Comparison of ENCODE assay signal across 20 cellular contexts in the genomic region with DNA sequence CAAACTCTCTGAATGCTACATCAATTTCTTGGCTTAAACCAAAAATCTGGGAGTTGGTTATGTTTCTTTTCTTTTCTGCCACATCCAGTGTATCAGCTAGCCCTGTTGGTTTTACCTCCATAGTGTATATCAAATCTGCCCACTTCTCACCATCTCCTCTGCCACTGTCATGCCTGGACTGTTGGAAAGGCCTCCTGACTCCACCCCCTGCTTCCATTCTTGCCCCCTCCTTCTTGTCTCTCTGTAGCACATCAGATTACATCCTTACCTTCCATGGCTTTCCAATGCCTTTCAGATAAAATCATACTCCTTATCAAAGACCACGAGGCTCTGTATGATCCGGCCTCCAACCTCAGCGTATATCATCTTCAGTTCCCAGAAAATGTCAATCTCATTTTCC. TPM values are rescaled to one million over a fixed set of nuclear protein-coding genes. Genes with fewer than 3 reads are reported as not detected.
DNase-seq lines count a peak whose midpoint lies in the region; ATAC-seq, FAIRE-seq and TF ChIP-seq lines count a peak whose summit lies in the region.
"Had no signal": no experiment of that assay in that cellular context is flagged by ENCODE, and none has a peak within 500 bp of the region (broad histone marks: within the 10 kb centered on the region; RNA-seq: fewer than 3 reads in every experiment).

No MANE protein-coding gene starts in this region.

- intact Hi-C loops in GM12878 (cut with micrococcal nuclease; ENCODE audit: unreplicated experiment): no loop called here

- H3K27ac ChIP-seq in GM12878 (ENCODE audit: control insufficient read depth, insufficient read depth) (no peak overlapping the region), neural progenitor cell (no peak overlapping the region), SK-N-SH (ENCODE audit: low read depth in 2 of 2, low read length in 1 of 2) (no peak overlapping the region)

- TF ChIP-seq POLR2A in H54 (IDR thresholded peaks at IDR 0.05; ENCODE audit: low read depth, low read length): no peak
- no peak for TF ChIP-seq POLR2A in GM12878 (IDR thresholded peaks at IDR 0.05; ENCODE audit: low read depth, low read length)

- no peak overlapping the region for H3K4me3 Mint-ChIP-seq in neural progenitor cell
- H3K4me3 Mint-ChIP-seq: CD4-positive, alpha-beta memory T cell had no signal

- H3F3A ChIP-seq in neural progenitor cell (ENCODE audit: low read depth) (peaks cover 25% of the 10 kb centered on the region), SK-N-SH (replicated peaks; ENCODE audit: insufficient read depth) (no peaks in the 10 kb centered on the region)

- no peak for TF ChIP-seq RAD21 in GM12878 (IDR thresholded peaks at IDR 0.05; ENCODE audit: insufficient read depth, low read depth, low read length)
- no peak for TF ChIP-seq RAD21 in SK-N-SH (IDR thresholded peaks at IDR 0.05; ENCODE audit: low read length)

- TF ChIP-seq CTCF in GM12878 (IDR thresholded peaks at IDR 0.05 in 2 of 3, conservative IDR thresholded peaks at IDR 0.05 in 1 of 3; ENCODE audit: control insufficient read depth in 2 of 3, extremely low read depth in 1 of 3, insufficient read depth in 1 of 3, low read depth in 3 of 3, low read length in 3 of 3) (no peak), neural progenitor cell (IDR thresholded peaks at IDR 0.05) (no peak), SK-N-SH (IDR thresholded peaks at IDR 0.05) (no peak)

- H3K9me3 Mint-ChIP-seq in neural progenitor cell: no peaks in the 10 kb centered on the region

- no peaks in the 10 kb centered on the region for H3K9me2 ChIP-seq in SK-N-SH

- FAIRE-seq in H54 (lab: Jason Lieb, UNC) (peak; percentile 15), GM12878 (lab: Jason Lieb, UNC) (peak; percentile 7)
- FAIRE-seq: G401.6, GM18507 had no signal

- no TSS peak for BruUV-seq in GM12878 (replicated peaks; lab: Mats Ljungman, UMichigan)

- no peak for ATAC-seq in GM12878

- H3K79me2 ChIP-seq in GM12878 (ENCODE audit: control insufficient read depth, insufficient read depth, low read length): no peaks in the 10 kb centered on the region
- peaks cover 25% of the 10 kb centered on the region for H3K79me2 ChIP-seq in neural progenitor cell (ENCODE audit: low read depth)
- H3K79me2 ChIP-seq in SK-N-SH (ENCODE audit: insufficient read depth): peaks cover 7% of the 10 kb centered on the region; the same call in 1 of the 2 replicates

- 31% methylated on average over 3 of the region's 3 CpGs for WGBS in GM12878 (ENCODE audit: insufficient coverage, insufficient replicate concordance, low lambda C conversion rate, missing lambda C conversion rate)
- 84% methylated on average over 3 of the region's 3 CpGs for WGBS in SK-N-SH (ENCODE audit: low lambda C conversion rate)

- SMC1A ChIA-PET in GM12878 (lab: Charles Lee; ENCODE audit: uncharacterized antibody, unreplicated experiment): no interaction called here

- H3K27me3 Mint-ChIP-seq in neural progenitor cell (ENCODE audit: insufficient read depth, low read depth): no peaks in the 10 kb centered on the region

- H3K4me3 ChIP-seq in GM12878 (no peak overlapping the region), neural progenitor cell (no peak overlapping the region), SK-N-SH (ENCODE audit: low read depth in 2 of 2, low read length in 1 of 2) (no peak overlapping the region)

- no peaks in the 10 kb centered on the region for H3K9me3 ChIP-seq in GM12878 (replicated peaks; ENCODE audit: control insufficient read depth, insufficient read depth, low read length)
- no peaks in the 10 kb centered on the region for H3K9me3 ChIP-seq in neural progenitor cell (ENCODE audit: low read depth)
- H3K9me3 ChIP-seq in SK-N-SH: no peaks in the 10 kb centered on the region

- no peak for DNase-seq in H54 (ENCODE audit: insufficient read length, low spot score)
- DNase-seq in GM12878 (ENCODE audit: low read depth, low spot score): no peak
- no peak for DNase-seq in neural progenitor cell (ENCODE audit: low spot score)
- no peak for DNase-seq in dermis blood vessel endothelial cell
- no peak for DNase-seq in activated effector memory CD4-positive, alpha-beta T cell treated with anti-CD3 and anti-CD28 coated beads, Interleukin-2, amount 50 U/mL, for 16 hours
- no peak for DNase-seq in SK-N-SH
- DNase-seq: Calu3; CD4-positive, alpha-beta memory T cell; COR-L47; DMS53; DMS79 treated with DMSO at 0.1 percent for 48 hours; GOT3; H7; HCEC 1CT had no signal

- H4K20me1 ChIP-seq in GM12878 (ENCODE audit: control insufficient read depth, insufficient read depth) (no peaks in the 10 kb centered on the region), neural progenitor cell (ENCODE audit: low read depth) (peaks cover 25% of the 10 kb centered on the region), SK-N-SH (ENCODE audit: insufficient read depth) (no peaks in the 10 kb centered on the region)

- RAD21 ChIA-PET in GM12878 (lab: Charles Lee; ENCODE audit: unreplicated experiment): no interaction called here

- CTCF ChIA-PET in GM12878 (lab: Yijun Ruan, JAX): no interaction called here
- CTCF ChIA-PET in SK-N-SH (lab: Yijun Ruan, JAX): interaction anchor here (0.7 kb wide), 1 partner anchor 87 kb away, joined by 3 read pairs; the partner anchor contains the start of gene TOR2A

- POLR2A ChIA-PET in GM12878 (lab: Charles Lee) (no interaction called here), SK-N-SH (lab: Yijun Ruan, JAX) (no interaction called here)

- H3K9ac ChIP-seq in GM12878 (ENCODE audit: control insufficient read depth, insufficient read depth, low read length) (no peak overlapping the region), neural progenitor cell (no peak overlapping the region), SK-N-SH (no peak overlapping the region)

- peaks cover 12% of the 10 kb centered on the region for H3K4me1 Mint-ChIP-seq in neural progenitor cell
- H3K4me1 Mint-ChIP-seq: CD4-positive, alpha-beta memory T cell had no signal

- H3K4me1 ChIP-seq in GM12878 (ENCODE audit: control insufficient read depth, insufficient read depth, low read length) (peaks cover 5% of the 10 kb centered on the region), neural progenitor cell (peaks cover 33% of the 10 kb centered on the region), SK-N-SH (ENCODE audit: control insufficient read depth in 1 of 2, insufficient read depth in 2 of 2, low read depth in 1 of 2, low read length in 1 of 2) (peaks cover 0 to 7% of the 10 kb centered on the region in 2 experiments; a peak in 1 of 4 replicates)

- H3K27ac Mint-ChIP-seq in neural progenitor cell: no peak overlapping the region
- H3K27ac Mint-ChIP-seq: CD4-positive, alpha-beta memory T cell had no signal

- H2AFZ ChIP-seq in GM12878 (ENCODE audit: control insufficient read depth, low read depth, low read length) (no peak overlapping the region), neural progenitor cell (replicated peaks) (no peak overlapping the region), SK-N-SH (ENCODE audit: low read depth) (no peak overlapping the region)

- H3K4me2 ChIP-seq in GM12878 (ENCODE audit: control insufficient read depth, insufficient read depth): no peak overlapping the region
- H3K4me2 ChIP-seq in neural progenitor cell: peak overlapping the region; percentile 0
- no peak overlapping the region for H3K4me2 ChIP-seq in SK-N-SH

- H3K36me3 ChIP-seq in GM12878 (ENCODE audit: control insufficient read depth in 2 of 2, insufficient read depth in 2 of 2, low read length in 1 of 2) (no peaks in the 10 kb centered on the region), neural progenitor cell (no peaks in the 10 kb centered on the region), SK-N-SH (replicated peaks in 1 of 2; ENCODE audit: control insufficient read depth in 1 of 2, insufficient read depth in 2 of 2, low read length in 1 of 2) (peaks cover 0 to 2% of the 10 kb centered on the region in 2 experiments)

- H3K27me3 ChIP-seq in GM12878 (replicated peaks in 1 of 2; ENCODE audit: control insufficient read depth in 2 of 2, insufficient read depth in 2 of 2, low read length in 1 of 2) (no peaks in the 10 kb centered on the region), neural progenitor cell (no peaks in the 10 kb centered on the region), SK-N-SH (ENCODE audit: insufficient read depth) (no peaks in the 10 kb centered on the region)

- TF ChIP-seq EP300 in GM12878 (IDR thresholded peaks at IDR 0.05; ENCODE audit: borderline replicate concordance in 1 of 2, control insufficient read depth in 1 of 2, low read depth in 2 of 2, low read length in 2 of 2) (no peak), SK-N-SH (IDR thresholded peaks at IDR 0.05; ENCODE audit: borderline replicate concordance in 1 of 2, low read depth in 1 of 2, low read length in 1 of 2) (no peak)

- in situ Hi-C loops in GM12878 (cut with MboI): no loop called here

- no peaks in the 10 kb centered on the region for H3K36me3 Mint-ChIP-seq in neural progenitor cell

RNA-seq across cellular contexts. Expression of gene STXBP1, which starts 35.4 kb away (rescaled TPM):
- not detected in 2 replicates for total RNA-seq in GM12878 (2013; cell fraction: nucleolus; rRNA removed)
- 0.44 TPM in 1 of 2 replicates, not detected in the other for total RNA-seq in GM12878 (2014; rRNA removed)
- total RNA-seq in GM12878 (2014; rRNA removed; fragmentation: Illumina TruSeq; extraction: Trizol): 0.31 TPM in 1 of 2 replicates, not detected in the other
- total RNA-seq in GM12878 (2021): 0.24 and 0.85 TPM in 2 replicates
- polyA plus RNA-seq in GM12878 (2011; ENCODE audit: low read depth): 0.13 TPM
- 0.08 and 0.20 TPM in 2 replicates for polyA plus RNA-seq in GM12878 (2011; rRNA removed)
- 0.17 and 0.24 TPM in 2 replicates for polyA plus RNA-seq in GM12878 (2011; cell fraction: cytosol; rRNA removed)
- 0.12 and 0.26 TPM in 2 replicates for polyA plus RNA-seq in GM12878 (2011; cell fraction: nucleus; rRNA removed)
- polyA plus RNA-seq in GM12878 (2012): 0.35 and 0.79 TPM in 2 replicates
- 0.09 and 1.5 TPM in 2 replicates for polyA plus RNA-seq in GM12878 (2014; fragmentation: Illumina TruSeq; extraction: Trizol)
- under 1 TPM in 1 of 2 experiments, not detected in 1; 0.31 TPM for polyA plus RNA-seq in GM12878 (2014; fragmentation: Nextera tagmentation; extraction: Ambion mirVana)
- polyA plus RNA-seq in GM12878 (2014; rRNA removed): 0.06 TPM in 1 of 2 replicates, not detected in the other
- under 1 TPM; 0.40 to 0.62 TPM for polyA plus RNA-seq in GM12878 (2016; fragmentation: Nextera tagmentation; extraction: Ambion mirVana)
- polyA minus RNA-seq in GM12878 (2011; rRNA and poly(A)+ RNA removed): not detected in 2 replicates
- polyA minus RNA-seq in GM12878 (2011; cell fraction: cytosol; rRNA and poly(A)+ RNA removed): 0.62 and 1.2 TPM in 2 replicates
- polyA minus RNA-seq in GM12878 (2011; cell fraction: nucleus; rRNA and poly(A)+ RNA removed): 0.10 and 0.12 TPM in 2 replicates
- 12.0 and 23.1 TPM in 2 replicates for total RNA-seq in neural progenitor cell (ENCODE audit: low replicate concordance)
- total RNA-seq in dermis blood vessel endothelial cell: 24.7 and 34.0 TPM in 2 replicates
- 33.0 and 44.3 TPM in 2 replicates for polyA plus RNA-seq in SK-N-SH (2012; rRNA removed)
- polyA plus RNA-seq in SK-N-SH (2012; cell fraction: cytosol; rRNA removed): 39.2 and 49.4 TPM in 2 replicates
- polyA plus RNA-seq in SK-N-SH (2012; cell fraction: nucleus; rRNA removed): 61.1 and 68.8 TPM in 2 replicates

RNA-seq across cellular contexts. Expression of gene CFAP157, which starts 59.3 kb away (rescaled TPM):
- not detected in 2 replicates for total RNA-seq in GM12878 (2013; cell fraction: nucleolus; rRNA removed)
- total RNA-seq in GM12878 (2014; rRNA removed) (not detected in 2 replicates), GM12878 (2014; rRNA removed; fragmentation: Illumina TruSeq; extraction: Trizol) (not detected in 2 replicates), GM12878 (2021) (not detected in 2 replicates), neural progenitor cell (ENCODE audit: low replicate concordance) (0.31 TPM in 1 of 2 replicates, not detected in the other), dermis blood vessel endothelial cell (not detected in 2 replicates)
- polyA plus RNA-seq in GM12878 (2011; ENCODE audit: low read depth): not detected
- polyA plus RNA-seq in GM12878 (2011; rRNA removed) (not detected in 2 replicates), GM12878 (2014; fragmentation: Illumina TruSeq; extraction: Trizol) (not detected in 2 replicates), GM12878 (2014; fragmentation: Nextera tagmentation; extraction: Ambion mirVana) (not detected), GM12878 (2014; rRNA removed) (not detected in 2 replicates), GM12878 (2016; fragmentation: Nextera tagmentation; extraction: Ambion mirVana) (under 1 TPM; 0.08 to 0.72 TPM), SK-N-SH (2012; rRNA removed) (0.19 and 0.25 TPM in 2 replicates)
- polyA plus RNA-seq in GM12878 (2011; cell fraction: cytosol; rRNA removed): not detected in 2 replicates
- 0.24 TPM in 1 of 2 replicates, not detected in the other for polyA plus RNA-seq in GM12878 (2011; cell fraction: nucleus; rRNA removed)
- polyA plus RNA-seq in GM12878 (2012): 0.24 and 0.37 TPM in 2 replicates
- not detected in 2 replicates for polyA minus RNA-seq in GM12878 (2011; rRNA and poly(A)+ RNA removed)
- polyA minus RNA-seq in GM12878 (2011; cell fraction: cytosol; rRNA and poly(A)+ RNA removed): not detected in 2 replicates
- polyA minus RNA-seq in GM12878 (2011; cell fraction: nucleus; rRNA and poly(A)+ RNA removed): not detected in 2 replicates
- polyA plus RNA-seq in SK-N-SH (2012; cell fraction: cytosol; rRNA removed): 0.01 and 0.05 TPM in 2 replicates
- polyA plus RNA-seq in SK-N-SH (2012; cell fraction: nucleus; rRNA removed): 2.4 and 2.9 TPM in 2 replicates
- total RNA-seq: A172, A673, Daoy, H7 had no signal
- polyA plus RNA-seq: BJ had no signal
